In genomic region chr6:70811788-70812187, GRCh38 we compare ENCODE assay signal across 16 cellular contexts.
DNase-seq lines count a peak whose midpoint lies in the region; ATAC-seq and TF ChIP-seq lines count a peak whose summit lies in the region.
"Had no signal": no experiment of that assay in that cellular context is flagged by ENCODE, and none has a peak within 500 bp of the region (broad histone marks: within the 10 kb centered on the region; RNA-seq: fewer than 3 reads in every experiment).

No MANE protein-coding gene starts in this region.

- no peaks in the 10 kb centered on the region for H3K9me3 ChIP-seq in SK-N-SH
- H3K9me3 ChIP-seq in neuronal stem cell (replicated peaks in 1 of 2; ENCODE audit: control insufficient read depth in 2 of 2, insufficient read depth in 1 of 2, low read depth in 1 of 2, low read length in 2 of 2) = no peaks in the 10 kb centered on the region

- H4K20me1 ChIP-seq in SK-N-SH (ENCODE audit: insufficient read depth) = no peaks in the 10 kb centered on the region

- H3K14ac ChIP-seq in neuronal stem cell (ENCODE audit: low read length) = no peak overlapping the region

- no peak for ATAC-seq in HG02840 (IDR thresholded peaks at IDR 0.05; ENCODE audit: low FRiP score, unreplicated experiment)
- ATAC-seq: Right ventricle myocardium inferior had no signal

- CTCF ChIA-PET in SK-N-SH (lab: Yijun Ruan, JAX) = no interaction called here
- CTCF ChIA-PET in activated CD4-positive, alpha-beta memory T cell treated with anti-CD3 and anti-CD28 coated beads for 36 hours (lab: Charles Lee) = no interaction called here

- no peaks in the 10 kb centered on the region for H3F3A ChIP-seq in SK-N-SH (replicated peaks; ENCODE audit: insufficient read depth)

- H2BK120ac ChIP-seq in neuronal stem cell (ENCODE audit: low read depth, low read length) = no peak overlapping the region

- no peak overlapping the region for H4K91ac ChIP-seq in neuronal stem cell (ENCODE audit: low read depth, low read length, poor library complexity)

- no peak overlapping the region for H3K23ac ChIP-seq in neuronal stem cell (ENCODE audit: low read depth, low read length, poor library complexity)

- peaks cover 0 to 8% of the 10 kb centered on the region in 2 experiments for H3K36me3 ChIP-seq in SK-N-SH (replicated peaks in 1 of 2; ENCODE audit: control insufficient read depth in 1 of 2, insufficient read depth in 2 of 2, low read length in 1 of 2)
- H3K36me3 ChIP-seq in neuronal stem cell (replicated peaks in 1 of 2; ENCODE audit: control insufficient read depth in 2 of 2, insufficient read depth in 2 of 2, low read length in 2 of 2) = no peaks in the 10 kb centered on the region

- H3K27me3 ChIP-seq in SK-N-SH (ENCODE audit: insufficient read depth) (no peaks in the 10 kb centered on the region), neuronal stem cell (ENCODE audit: control insufficient read depth in 3 of 3, insufficient read depth in 3 of 3, low read depth in 1 of 3, low read length in 3 of 3) (no peaks in the 10 kb centered on the region)

- no peak for TF ChIP-seq EP300 in SK-N-SH (IDR thresholded peaks at IDR 0.05; ENCODE audit: borderline replicate concordance in 1 of 2, low read depth in 1 of 2, low read length in 1 of 2)

- no peak overlapping the region for H2BK15ac ChIP-seq in neuronal stem cell (ENCODE audit: low read length)

- peaks cover 4% of the 10 kb centered on the region for H3K36me3 Mint-ChIP-seq in activated CD4-positive, alpha-beta memory T cell treated with anti-CD3 and anti-CD28 coated beads for 36 hours

- no peaks in the 10 kb centered on the region for H3K9me2 ChIP-seq in SK-N-SH

- H3K9ac ChIP-seq in SK-N-SH = no peak overlapping the region
- no peak overlapping the region for H3K9ac ChIP-seq in neuronal stem cell (ENCODE audit: low read depth, low read length, poor library complexity)

- DNase-seq in HT1080 (ENCODE audit: low read depth) (peak; percentile 18), SK-N-SH (no peak), epithelial cell of prostate (ENCODE audit: low read depth, low spot score) (peak; percentile 2), GM10266 (ENCODE audit: extremely low spot score) (no peak), neuronal stem cell (ENCODE audit: low spot score) (no peak)
- DNase-seq in activated CD4-positive, alpha-beta memory T cell treated with anti-CD3 and anti-CD28 coated beads for 36 hours = no peak
- DNase-seq: CD8-positive, alpha-beta memory T cell; HCEC 1CT; NCI-H1092; NCI-H1694; NCI-H2107; NCI-H345; NCI-H526 treated with DMSO at 0.1 percent for 48 hours; NK-92 treated with Interleukin-12 subunit alpha and Interleukin-12 subunit beta, amount 100 ng/mL, for 24 hours had no signal

- no peak overlapping the region for H2AK5ac ChIP-seq in neuronal stem cell (ENCODE audit: low read depth, low read length)

- H2BK12ac ChIP-seq in neuronal stem cell (ENCODE audit: low read length) = no peak overlapping the region

- TF ChIP-seq CTCF in SK-N-SH (IDR thresholded peaks at IDR 0.05) = no peak
- TF ChIP-seq CTCF in GM10266 (IDR thresholded peaks at IDR 0.05; ENCODE audit: control insufficient read depth, insufficient read depth, low read depth, missing control alignments) = no peak

- H3K9me3 Mint-ChIP-seq in activated CD4-positive, alpha-beta memory T cell treated with anti-CD3 and anti-CD28 coated beads for 36 hours = no peaks in the 10 kb centered on the region
- H3K9me3 Mint-ChIP-seq: CD8-positive, alpha-beta memory T cell had no signal

- no peak overlapping the region for H4K8ac ChIP-seq in neuronal stem cell (ENCODE audit: low read depth, low read length)

- no peak overlapping the region for H2BK5ac ChIP-seq in neuronal stem cell (ENCODE audit: low read length)

- no peaks in the 10 kb centered on the region for H3K4me1 Mint-ChIP-seq in activated CD4-positive, alpha-beta memory T cell treated with anti-CD3 and anti-CD28 coated beads for 36 hours (ENCODE audit: low read depth)

- H3K4me2 ChIP-seq in SK-N-SH (no peak overlapping the region), neuronal stem cell (ENCODE audit: insufficient read depth, low read length, poor library complexity, severe bottlenecking) (no peak overlapping the region)

- H3K4me3 ChIP-seq in SK-N-SH (ENCODE audit: low read depth in 2 of 2, low read length in 1 of 2) (no peak overlapping the region), neuronal stem cell (ENCODE audit: low read length in 2 of 2) (no peak overlapping the region)

- H3K27ac Mint-ChIP-seq in activated CD4-positive, alpha-beta memory T cell treated with anti-CD3 and anti-CD28 coated beads for 36 hours = no peak overlapping the region
- H3K27ac Mint-ChIP-seq: CD8-positive, alpha-beta memory T cell had no signal

- H3K18ac ChIP-seq in neuronal stem cell (ENCODE audit: low read length) = no peak overlapping the region

- TF ChIP-seq RAD21 in SK-N-SH (IDR thresholded peaks at IDR 0.05; ENCODE audit: low read length) = no peak

- H3K4me1 ChIP-seq in SK-N-SH (ENCODE audit: control insufficient read depth in 1 of 2, insufficient read depth in 2 of 2, low read depth in 1 of 2, low read length in 1 of 2) (no peaks in the 10 kb centered on the region; a peak in 1 of 4 replicates), neuronal stem cell (ENCODE audit: control insufficient read depth in 2 of 2, insufficient read depth in 1 of 2, low read depth in 1 of 2, low read length in 2 of 2) (no peaks in the 10 kb centered on the region)

- no peaks in the 10 kb centered on the region for H3K27me3 Mint-ChIP-seq in activated CD4-positive, alpha-beta memory T cell treated with anti-CD3 and anti-CD28 coated beads for 36 hours
- H3K27me3 Mint-ChIP-seq: CD8-positive, alpha-beta memory T cell had no signal

- no peaks in the 10 kb centered on the region for H3K79me1 ChIP-seq in neuronal stem cell (ENCODE audit: low read depth, low read length)

- intact Hi-C loops in activated CD4-positive, alpha-beta memory T cell treated with anti-CD3 and anti-CD28 coated beads for 36 hours (cut with micrococcal nuclease) = no loop called here

- POLR2A ChIA-PET in SK-N-SH (lab: Yijun Ruan, JAX) = no interaction called here
- POLR2A ChIA-PET in activated CD4-positive, alpha-beta memory T cell treated with anti-CD3 and anti-CD28 coated beads for 36 hours (lab: Charles Lee) = no interaction called here

- H3K27ac ChIP-seq in SK-N-SH (ENCODE audit: low read depth in 2 of 2, low read length in 1 of 2) (no peak overlapping the region), epithelial cell of prostate (no peak overlapping the region), neuronal stem cell (replicated peaks; ENCODE audit: low read length) (no peak overlapping the region)

- H3K4ac ChIP-seq in neuronal stem cell (ENCODE audit: low read length) = no peak overlapping the region

- no peak overlapping the region for H2AFZ ChIP-seq in SK-N-SH (ENCODE audit: low read depth)
- no peak overlapping the region for H2AFZ ChIP-seq in neuronal stem cell (ENCODE audit: low read length)

- no peaks in the 10 kb centered on the region for H3K79me2 ChIP-seq in SK-N-SH (ENCODE audit: insufficient read depth)

- 46% methylated on average over 6 of the region's 6 CpGs for WGBS in SK-N-SH (ENCODE audit: low lambda C conversion rate)
- no CpG with 5 or more reads among the region's 6 CpGs for WGBS in neuronal stem cell (ENCODE audit: extremely low coverage in 2 of 2, insufficient read length in 2 of 2, insufficient replicate concordance in 1 of 2), 2 donors

- no peak overlapping the region for H3K4me3 Mint-ChIP-seq in activated CD4-positive, alpha-beta memory T cell treated with anti-CD3 and anti-CD28 coated beads for 36 hours
- H3K4me3 Mint-ChIP-seq: CD8-positive, alpha-beta memory T cell had no signal

TF ChIP-seq in SK-N-SH, 30 proteins besides CTCF, POLR2A, EP300 and RAD21 (continues in another document):
- TF ChIP-seq SMC3 (IDR thresholded peaks at IDR 0.05; ENCODE audit: low read depth, low read length) (no peak), RCOR1 (IDR thresholded peaks at IDR 0.05; ENCODE audit: low read length) (no peak), PBX3 (IDR thresholded peaks at IDR 0.05) (peak; percentile 3; the same call in 1 of the 2 replicates), TAF1 (IDR thresholded peaks at IDR 0.05; ENCODE audit: borderline replicate concordance, low read depth, low read length) (no peak), MEF2A (IDR thresholded peaks at IDR 0.05; ENCODE audit: borderline replicate concordance, low read depth) (no peak), TCF12 (IDR thresholded peaks at IDR 0.05) (peak; percentile 37; the same call in 1 of the 2 replicates), FOSL2 (IDR thresholded peaks at IDR 0.05; ENCODE audit: borderline replicate concordance, low read depth) (peak; percentile 28; the same call in 1 of the 2 replicates), YY1 (IDR thresholded peaks at IDR 0.05; ENCODE audit: low read depth) (no peak)

Comparison
In these comparisons a context has a peak if more than half of its experiments do, and no peak if none do; other contexts are left out.
1. DNase-seq: peak in HT1080 (single experiment) and epithelial cell of prostate (single experiment); none in SK-N-SH (single experiment), GM10266 (single experiment), activated CD4-positive, alpha-beta memory T cell treated with anti-CD3 and anti-CD28 coated beads for 36 hours (single experiment) and neuronal stem cell (single experiment).